ENCODE assay signal across 1 cellular context in genomic region chr7:148932-149855, GRCh38.
TF ChIP-seq lines count a peak whose summit lies in the region.

No MANE protein-coding gene starts in this region.

TF ChIP-seq in H1, 55 proteins besides CTCF, POLR2A, EP300 and RAD21:
- TF ChIP-seq CHD7 (IDR thresholded peaks at IDR 0.05; ENCODE audit: insufficient replicate concordance, low read length): no peak
- no peak for TF ChIP-seq SP1 (IDR thresholded peaks at IDR 0.05; ENCODE audit: low read depth, low read length)
- TF ChIP-seq CBX5 (IDR thresholded peaks at IDR 0.05; ENCODE audit: low read depth, low read length): no peak
- TF ChIP-seq RXRA (IDR thresholded peaks at IDR 0.05; ENCODE audit: insufficient read depth, low read depth, low read length): no peak
- no peak for TF ChIP-seq GTF2F1 (IDR thresholded peaks at IDR 0.05; ENCODE audit: borderline replicate concordance, low read depth, low read length)
- no peak for TF ChIP-seq MAFK (IDR thresholded peaks at IDR 0.05; ENCODE audit: low read depth, low read length)
- 0 out of 4 replicates have a peak, but pooled peaks of 1 of the 2 experiments have one; percentile 38 for TF ChIP-seq SIN3A (conservative IDR thresholded peaks at IDR 0.05 in 1 of 2, IDR thresholded peaks at IDR 0.05 in 1 of 2; ENCODE audit: low read depth in 1 of 2, low read length in 2 of 2)
- TF ChIP-seq SIRT6 (IDR thresholded peaks at IDR 0.05; ENCODE audit: low read length): no peak
- TF ChIP-seq E2F6 (IDR thresholded peaks at IDR 0.05): peak; percentile 93
- TF ChIP-seq ZNF274 (IDR thresholded peaks at IDR 0.05; ENCODE audit: borderline replicate concordance, extremely low read depth, low read length): no peak
- peak; percentile 82 for TF ChIP-seq CREB1 (IDR thresholded peaks at IDR 0.05)
- TF ChIP-seq RBBP5 (IDR thresholded peaks at IDR 0.05; ENCODE audit: borderline replicate concordance, low read depth, low read length): no peak
- TF ChIP-seq TEAD4 (IDR thresholded peaks at IDR 0.05; ENCODE audit: low read depth, low read length): no peak
- no peak for TF ChIP-seq CTBP2 (IDR thresholded peaks at IDR 0.05; ENCODE audit: borderline replicate concordance, insufficient read depth, insufficient read length, low read length)
- TF ChIP-seq POLR2AphosphoS5 (IDR thresholded peaks at IDR 0.05; ENCODE audit: low read depth, low read length): peak; percentile 94
- TF ChIP-seq KDM5A (IDR thresholded peaks at IDR 0.05; ENCODE audit: low read length): no peak; the same call in 1 of the 2 replicates
- no peak for TF ChIP-seq CBX8 (IDR thresholded peaks at IDR 0.05; ENCODE audit: borderline replicate concordance, low read depth, low read length)
- TF ChIP-seq BACH1 (IDR thresholded peaks at IDR 0.05; ENCODE audit: low read length): no peak
- TF ChIP-seq HDAC2 (IDR thresholded peaks at IDR 0.05; ENCODE audit: borderline replicate concordance in 1 of 2, low read depth in 2 of 2, low read length in 2 of 2): no peak; a peak in 1 of 4 replicates
- no peak for TF ChIP-seq BRCA1 (IDR thresholded peaks at IDR 0.05; ENCODE audit: low read depth, low read length)
- TF ChIP-seq YY1 (IDR thresholded peaks at IDR 0.05; ENCODE audit: low read depth, low read length): peak; percentile 96
- TF ChIP-seq ASH2L (IDR thresholded peaks at IDR 0.05; ENCODE audit: low read length): peak; percentile 52
- no peak for TF ChIP-seq GABPA (IDR thresholded peaks at IDR 0.05; ENCODE audit: borderline replicate concordance, insufficient read depth, low read length)
- TF ChIP-seq USF2 (IDR thresholded peaks at IDR 0.05; ENCODE audit: low read length): peak; percentile 62; the same call in 1 of the 2 replicates
- TF ChIP-seq TCF12 (IDR thresholded peaks at IDR 0.05; ENCODE audit: low read depth, low read length): no peak
- TF ChIP-seq RFX5 (IDR thresholded peaks at IDR 0.05; ENCODE audit: borderline replicate concordance, low read depth, low read length): no peak
- peak; percentile 18; the same call in 1 of the 2 replicates for TF ChIP-seq ATF3 (IDR thresholded peaks at IDR 0.05; ENCODE audit: insufficient read depth, low read depth, low read length)
- TF ChIP-seq KDM1A (IDR thresholded peaks at IDR 0.05; ENCODE audit: borderline replicate concordance, low read length): no peak
- TF ChIP-seq TBP (IDR thresholded peaks at IDR 0.05; ENCODE audit: low read depth, low read length): peak; percentile 61
- no peak for TF ChIP-seq BCL11A (IDR thresholded peaks at IDR 0.05; ENCODE audit: low read depth in 2 of 2, low read length in 2 of 2)
- TF ChIP-seq EGR1 (IDR thresholded peaks at IDR 0.05; ENCODE audit: borderline replicate concordance, low read depth, low read length): peak; percentile 87; the same call in 1 of the 2 replicates
- TF ChIP-seq SUZ12 (IDR thresholded peaks at IDR 0.05; ENCODE audit: low read length): no peak
- peak; percentile 80 for TF ChIP-seq PHF8 (conservative IDR thresholded peaks at IDR 0.05; ENCODE audit: low read depth, low read length)
- peak; percentile 96; the same call in 1 of the 2 replicates for TF ChIP-seq SP4 (IDR thresholded peaks at IDR 0.05; ENCODE audit: low read length)
- no peak for TF ChIP-seq KDM4A (IDR thresholded peaks at IDR 0.05; ENCODE audit: low read depth, low read length, severe bottlenecking)
- no peak for TF ChIP-seq SIX5 (IDR thresholded peaks at IDR 0.05; ENCODE audit: low read depth, low read length)
- peak; percentile 95 for TF ChIP-seq MAX (IDR thresholded peaks at IDR 0.05)
- no peak for TF ChIP-seq POU5F1 (IDR thresholded peaks at IDR 0.05; ENCODE audit: low read depth, low read length)
- TF ChIP-seq TAF1 (IDR thresholded peaks at IDR 0.05; ENCODE audit: low read depth, low read length): peak; percentile 91
- no peak for TF ChIP-seq TAF7 (optimal IDR thresholded peaks at IDR 0.05; ENCODE audit: borderline replicate concordance, low read depth, low read length)
- TF ChIP-seq JUND (IDR thresholded peaks at IDR 0.05; ENCODE audit: low read length): no peak
- no peak for TF ChIP-seq CHD2 (IDR thresholded peaks at IDR 0.05; ENCODE audit: low read length)
- TF ChIP-seq EZH2 (IDR thresholded peaks at IDR 0.05; ENCODE audit: low read depth, low read length, severe bottlenecking): no peak
- peak; percentile 90 for TF ChIP-seq NRF1 (IDR thresholded peaks at IDR 0.05; ENCODE audit: low read depth, low read length)
- TF ChIP-seq HDAC6 (IDR thresholded peaks at IDR 0.05; ENCODE audit: low read depth, low read length): no peak
- no peak for TF ChIP-seq JUN (IDR thresholded peaks at IDR 0.05; ENCODE audit: low read depth, low read length)
- no peak for TF ChIP-seq CEBPB (IDR thresholded peaks at IDR 0.05; ENCODE audit: low read depth, low read length)
